Comparison of ENCODE assay signal across 15 cellular contexts in genomic region chr6:11869656-11870340, GRCh38.
DNase-seq lines count a peak whose midpoint lies in the region; ATAC-seq and TF ChIP-seq lines count a peak whose summit lies in the region.
"Had no signal": no experiment of that assay in that cellular context is flagged by ENCODE, and none has a peak within 500 bp of the region (broad histone marks: within the 10 kb centered on the region; RNA-seq: fewer than 3 reads in every experiment).

No MANE protein-coding gene starts in this region.

- 45 to 58% methylated on average over 8 of the region's 8 CpGs for WGBS in lung, 2 donors

- TF ChIP-seq CTCF in AG09319 (IDR thresholded peaks at IDR 0.05; ENCODE audit: low read depth, low read length) (no peak), lung (IDR thresholded peaks at IDR 0.05; ENCODE audit: control extremely low read depth, extremely low read depth) (no peak), Calu3 (IDR thresholded peaks at IDR 0.05; ENCODE audit: unreplicated experiment) (no peak)

- H3K4me1 Mint-ChIP-seq in Calu3 (ENCODE audit: low read depth, unreplicated experiment), result no peaks in the 10 kb centered on the region
- H3K4me1 Mint-ChIP-seq: CD14-positive monocyte had no signal

- peak; percentile 53 for ATAC-seq in lung (ENCODE audit: insufficient read depth, low FRiP score)
- no peak for ATAC-seq in HG02870 (IDR thresholded peaks at IDR 0.05; ENCODE audit: unreplicated experiment)
- ATAC-seq: activated CD4-positive, CD25-positive, alpha-beta regulatory T cell treated with anti-CD3 and anti-CD28 coated beads, Interleukin-2, amount 50 U/mL, for 24 hours had no signal

- CTCF ChIA-PET in Calu3 (lab: Charles Lee), result no interaction called here

- intact Hi-C loops in Calu3 (cut with micrococcal nuclease; ENCODE audit: unreplicated experiment), result no loop called here

- peaks cover 3% of the 10 kb centered on the region for H3K9me3 Mint-ChIP-seq in Calu3 (ENCODE audit: low read depth, unreplicated experiment)

- no peak overlapping the region for H3K4me3 Mint-ChIP-seq in Calu3 (ENCODE audit: low read depth, unreplicated experiment)
- H3K4me3 Mint-ChIP-seq: CD14-positive monocyte had no signal

- DNase-seq in AG09319 (ENCODE audit: extremely low read depth, low read depth) (peak; percentile 88), LHCN-M2 (ENCODE audit: low read depth) (peak; percentile 63), dermis blood vessel endothelial cell (peak; percentile 60), lung (ENCODE audit: low spot score) (no peak), cerebellar cortex (ENCODE audit: low spot score) (no peak), germinal center (ENCODE audit: low spot score) (no peak), Calu3 (no peak)
- DNase-seq: cerebellar nuclear complex, glutamatergic neuron, midbrain, MV-4-11, upper lobe of left lung had no signal

- no peaks in the 10 kb centered on the region for H3K9me3 ChIP-seq in lung (ENCODE audit: control insufficient read depth in 2 of 2, insufficient read depth in 1 of 2, low read length in 1 of 2)
- H3K9me3 ChIP-seq: upper lobe of left lung had no signal

- H3K4me3 ChIP-seq in lung, result no peak overlapping the region
- H3K4me3 ChIP-seq: upper lobe of left lung had no signal

- H3K27ac ChIP-seq in lung (ENCODE audit: low read depth in 1 of 2, low read length in 1 of 2), result peak overlapping the region in 1 of 2 donors; percentile 2
- H3K27ac ChIP-seq: upper lobe of left lung had no signal

- no TSS peak for BruUV-seq in Calu3 (replicated peaks; lab: Mats Ljungman, UMichigan)

- peaks cover 2 to 10% of the 10 kb centered on the region in 2 donors for H3K4me1 ChIP-seq in lung (ENCODE audit: control insufficient read depth in 2 of 2, insufficient read depth in 2 of 2, low read length in 2 of 2)

- no peaks in the 10 kb centered on the region for H3K27me3 Mint-ChIP-seq in Calu3 (ENCODE audit: unreplicated experiment)

- H3K27ac Mint-ChIP-seq in Calu3 (ENCODE audit: unreplicated experiment), result no peak overlapping the region
- H3K27ac Mint-ChIP-seq: CD14-positive monocyte had no signal

- no peaks in the 10 kb centered on the region for H3K36me3 ChIP-seq in lung (ENCODE audit: control insufficient read depth in 2 of 2, insufficient read depth in 2 of 2, low read length in 2 of 2)
- H3K36me3 ChIP-seq: upper lobe of left lung had no signal

- no peaks in the 10 kb centered on the region for H3K36me3 Mint-ChIP-seq in Calu3 (ENCODE audit: insufficient read depth, unreplicated experiment)
- H3K36me3 Mint-ChIP-seq: CD14-positive monocyte had no signal

- no peaks in the 10 kb centered on the region for H3K27me3 ChIP-seq in lung (ENCODE audit: control insufficient read depth, insufficient read depth)
- H3K27me3 ChIP-seq: upper lobe of left lung had no signal

Comparison
In these comparisons a context has a peak if more than half of its experiments do, and no peak if none do; other contexts are left out.
1. DNase-seq: peak in AG09319 (single experiment), LHCN-M2 (single experiment) and dermis blood vessel endothelial cell (single experiment); none in lung (single experiment), cerebellar cortex (single experiment), germinal center (single experiment) and Calu3 (single experiment).